In genomic region chr7:101155303-101155702, GRCh38 we compare ENCODE assay signal across 8 cellular contexts. TPM values are rescaled to one million over a fixed set of nuclear protein-coding genes. Genes with fewer than 3 reads are reported as not detected.
DNase-seq lines count a peak whose midpoint lies in the region; ATAC-seq and TF ChIP-seq lines count a peak whose summit lies in the region.

No MANE protein-coding gene starts in this region.

- POLR2A ChIA-PET in HEK293T (lab: Yijun Ruan, JAX), result interaction anchor here (0.7 kb wide), 1 partner anchor 65 kb away, joined by 5 read pairs; no protein-coding TSS in a partner anchor

- H3K9me3 Mint-ChIP-seq in brain (peaks cover 0 to 3% (median 2%) of the 10 kb centered on the region in 5 experiments), memory B cell (no peaks in the 10 kb centered on the region)

- WGBS in heart right ventricle, 2 donors, result 63 to 66% methylated on average over 4 of the region's 4 CpGs
- WGBS in urinary bladder, result 53% methylated on average over 4 of the region's 4 CpGs

- H3K4me1 ChIP-seq in heart right ventricle (peaks cover 3 to 20% (median 10%) of the 10 kb centered on the region in 9 donors), urinary bladder (ENCODE audit: insufficient read depth) (no peaks in the 10 kb centered on the region)

- TF ChIP-seq CTCF in heart right ventricle (IDR thresholded peaks at IDR 0.05), result no peak
- no peak for TF ChIP-seq CTCF in brain (conservative IDR thresholded peaks at IDR 0.05)

- H3K27ac ChIP-seq in heart right ventricle (no peak overlapping the region), urinary bladder (ENCODE audit: low read depth) (no peak overlapping the region)

- H3K36me3 ChIP-seq in heart right ventricle, result peaks cover 0 to 34% (median 8%) of the 10 kb centered on the region in 9 donors
- H3K36me3 ChIP-seq in urinary bladder (ENCODE audit: insufficient read depth), result peaks cover 2% of the 10 kb centered on the region

- peaks cover 0 to 10% (median 0%) of the 10 kb centered on the region in 7 donors for H3K27me3 ChIP-seq in heart right ventricle

- H3K27ac Mint-ChIP-seq in brain (peak overlapping the region; percentile 0 to 93 (median 52)), memory B cell (no peak overlapping the region)

- H3K36me3 Mint-ChIP-seq in brain (peaks cover 22% of the 10 kb centered on the region), memory B cell (peaks cover 17% of the 10 kb centered on the region)

- H3K9me3 ChIP-seq in heart right ventricle, result no peaks in the 10 kb centered on the region

- intact Hi-C loops in heart right ventricle (cut with DNase I) (no loop called here), Right ventricle myocardium inferior (cut with DNase I) (no loop called here)

- DNase-seq in heart right ventricle (no peak), Right ventricle myocardium inferior (ENCODE audit: missing footprints) (no peak), memory B cell (ENCODE audit: low spot score in 2 of 2) (no peak), HEK293T (ENCODE audit: extremely low spot score) (no peak)

- H3K27me3 Mint-ChIP-seq in brain (peaks cover 11% of the 10 kb centered on the region), memory B cell (peaks cover 2% of the 10 kb centered on the region)

- CTCF ChIA-PET in HEK293T (lab: Yijun Ruan, JAX), result interaction anchor here (3.0 kb wide), 1 partner anchor 11 kb away, joined by 21 read pairs; no protein-coding TSS in a partner anchor

- no peak for ATAC-seq in heart right ventricle
- ATAC-seq in Right ventricle myocardium inferior, result no peak
- no peak for ATAC-seq in memory B cell (ENCODE audit: low read depth)
- ATAC-seq in HG02678 (IDR thresholded peaks at IDR 0.05; ENCODE audit: unreplicated experiment), result no peak
- no peak for ATAC-seq in GM19467 (IDR thresholded peaks at IDR 0.05; ENCODE audit: unreplicated experiment)

- H3K4me1 Mint-ChIP-seq in brain (peaks cover 48% of the 10 kb centered on the region), memory B cell (peaks cover 15% of the 10 kb centered on the region)

- H3K4me3 Mint-ChIP-seq in brain (peak overlapping the region; percentile 88 to 95 (median 90)), memory B cell (peak overlapping the region; percentile 87)

- H3K4me3 ChIP-seq in heart right ventricle (peak overlapping the region in 9 of 10 donors; percentile 80 to 99 (median 85)), urinary bladder (ENCODE audit: low read depth, low read length) (peak overlapping the region; percentile 82)

TF ChIP-seq in HEK293T, 16 proteins besides CTCF, POLR2A, EP300 and RAD21:
- TF ChIP-seq ARNT (IDR thresholded peaks at IDR 0.05) (no peak), CTBP1 (IDR thresholded peaks at IDR 0.05; ENCODE audit: borderline replicate concordance) (no peak), TARDBP (IDR thresholded peaks at IDR 0.05) (no peak), SP1 (IDR thresholded peaks at IDR 0.05) (no peak), LEF1 (IDR thresholded peaks at IDR 0.05; ENCODE audit: borderline replicate concordance) (no peak), BHLHE40 (IDR thresholded peaks at IDR 0.05; ENCODE audit: borderline replicate concordance) (no peak), ELF4 (IDR thresholded peaks at IDR 0.05) (no peak), NFRKB (IDR thresholded peaks at IDR 0.05) (no peak), PKNOX1 (IDR thresholded peaks at IDR 0.05) (no peak), FOXM1 (IDR thresholded peaks at IDR 0.05; ENCODE audit: borderline replicate concordance) (no peak), HDGF (IDR thresholded peaks at IDR 0.05; ENCODE audit: borderline replicate concordance) (no peak), ZNF384 (IDR thresholded peaks at IDR 0.05) (no peak), SUZ12 (IDR thresholded peaks at IDR 0.05) (no peak), L3MBTL2 (conservative IDR thresholded peaks at IDR 0.05) (no peak), FOXK2 (IDR thresholded peaks at IDR 0.05) (no peak), FOXA1 (IDR thresholded peaks at IDR 0.05) (no peak)

RNA-seq across cellular contexts. Expression of gene AP1S1, which starts 1.0 kb away (rescaled TPM):
- total RNA-seq in heart right ventricle (10 to 100 TPM in 7 of 10 donors, 1 to 10 TPM in 3; 7.8 to 15.2 (median 11.2) TPM), Right ventricle myocardium inferior (12.8 TPM), urinary bladder (40.8 TPM)
- polyA plus RNA-seq in heart right ventricle (10 to 100 TPM; 16.1 to 33.1 TPM), brain (ENCODE audit: insufficient read depth, low read depth, low replicate concordance) (127 TPM), urinary bladder (41.0 TPM)

RNA-seq across cellular contexts. Expression of gene VGF, which starts 10.1 kb away (rescaled TPM):
- not detected for total RNA-seq in heart right ventricle
- polyA plus RNA-seq in heart right ventricle, result under 1 TPM in 1 of 2 donors, not detected in 1; 0.17 TPM
- total RNA-seq in Right ventricle myocardium inferior, result not detected
- polyA plus RNA-seq in brain (ENCODE audit: insufficient read depth, low read depth, low replicate concordance), result 37.7 TPM
- total RNA-seq in urinary bladder, result not detected
- 0.18 TPM for polyA plus RNA-seq in urinary bladder

RNA-seq across cellular contexts. Expression of gene NAT16, which starts 24.8 kb away (rescaled TPM):
- total RNA-seq in heart right ventricle (not detected), Right ventricle myocardium inferior (not detected), urinary bladder (not detected)
- polyA plus RNA-seq in heart right ventricle (not detected), brain (ENCODE audit: insufficient read depth, low read depth, low replicate concordance) (41.0 TPM), urinary bladder (not detected)

RNA-seq across cellular contexts. Expression of gene SERPINE1, which starts 28.4 kb away (rescaled TPM):
- total RNA-seq in heart right ventricle, result 10 to 100 TPM in 3 of 10 donors, 1 to 10 TPM in 7; 1.2 to 67.8 (median 4.6) TPM
- polyA plus RNA-seq in heart right ventricle, result 100 to 1,000 TPM in 1 of 2 donors, 1 to 10 TPM in 1; 2.1 to 269 TPM
- total RNA-seq in Right ventricle myocardium inferior, result 1.6 TPM
- 4.3 TPM for polyA plus RNA-seq in brain (ENCODE audit: insufficient read depth, low read depth, low replicate concordance)
- total RNA-seq in urinary bladder, result 3.1 TPM
- 45.6 TPM for polyA plus RNA-seq in urinary bladder

RNA-seq across cellular contexts. Expression of gene MOGAT3, which starts 45.5 kb away (rescaled TPM):
- total RNA-seq in heart right ventricle (not detected), Right ventricle myocardium inferior (not detected), urinary bladder (not detected)
- polyA plus RNA-seq in heart right ventricle (not detected), brain (ENCODE audit: insufficient read depth, low read depth, low replicate concordance) (not detected), urinary bladder (not detected)
